8 cellular contexts compared by ENCODE assay signal in the genomic region with DNA sequence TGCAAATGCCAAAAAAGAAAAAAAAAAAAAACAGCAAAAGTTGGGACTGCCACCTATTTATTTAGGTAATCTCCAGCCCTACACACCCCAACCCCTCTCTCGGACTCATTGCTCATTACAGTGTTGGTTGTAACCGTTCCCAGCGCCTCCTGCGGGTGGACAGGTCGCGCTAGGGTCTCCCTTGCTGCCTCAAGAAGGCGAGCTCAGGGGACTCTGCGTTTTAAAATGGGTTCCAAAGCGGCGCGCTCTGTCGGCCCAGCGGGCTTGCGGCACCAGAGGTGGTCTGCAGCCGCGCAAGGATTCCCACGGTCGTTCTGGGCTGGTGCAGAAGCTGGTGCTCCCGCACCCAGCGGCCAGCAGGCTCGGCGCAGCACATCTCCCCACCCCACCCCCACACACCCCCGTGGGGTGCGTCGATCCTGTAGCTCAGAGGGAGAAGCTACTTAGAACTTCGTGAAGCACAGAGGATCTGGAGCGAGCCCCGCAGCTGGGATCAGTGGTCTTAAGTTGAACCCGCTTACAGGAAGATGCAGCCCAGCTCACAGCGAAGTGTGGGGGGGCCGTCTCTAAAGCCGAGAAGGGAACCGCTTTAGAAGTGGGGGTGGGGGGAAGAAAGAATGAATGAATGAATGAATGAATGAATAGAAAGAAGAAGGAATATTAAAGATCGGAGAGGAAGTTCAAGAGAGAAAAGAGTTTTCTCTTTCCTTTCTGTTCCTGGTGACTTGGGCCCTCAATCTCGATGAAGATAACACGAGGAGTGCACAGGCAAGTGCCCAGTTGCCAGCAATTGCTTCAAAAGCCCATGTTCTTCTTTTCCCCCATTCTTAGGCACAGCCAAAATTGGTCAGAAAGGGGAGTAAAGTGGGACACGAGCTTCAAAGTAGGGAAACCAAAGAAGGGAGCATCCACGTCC. TPM values are rescaled to one million over a fixed set of nuclear protein-coding genes. Genes with fewer than 3 reads are reported as not detected.
DNase-seq lines count a peak whose midpoint lies in the region; TF ChIP-seq lines count a peak whose summit lies in the region.

No MANE protein-coding gene starts in this region.

- H3K4me3 ChIP-seq in epithelial cell of esophagus (ENCODE audit: low read length) (peak overlapping the region; percentile 84), retinal pigment epithelial cell (ENCODE audit: low read length) (no peak overlapping the region)

- TF ChIP-seq CTCF in epithelial cell of esophagus (IDR thresholded peaks at IDR 0.05; ENCODE audit: insufficient read depth, low read depth, low read length, missing control alignments) (peak; percentile 46), retinal pigment epithelial cell (conservative IDR thresholded peaks at IDR 0.05; ENCODE audit: low read depth, low read length) (peak; percentile 27)

- DNase-seq in NCI-H345 (lab: John Stamatoyannopoulos, UW) (peak; percentile 32), NCI-H345 treated with DMSO at 0.1 percent for 48 hours (lab: John Stamatoyannopoulos, UW; ENCODE audit: unreplicated experiment) (no peak), NCI-H69 (lab: John Stamatoyannopoulos, UW) (peak; percentile 89), epithelial cell of esophagus (ENCODE audit: low read depth) (peak; percentile 76), retinal pigment epithelial cell (ENCODE audit: low read depth) (no peak), occipital lobe (lab: John Stamatoyannopoulos, UW) (no peak), NCI-H1694 treated with DMSO at 0.1 percent for 48 hours (lab: John Stamatoyannopoulos, UW) (no peak)
- no peak for DNase-seq in stimulated activated CD8-positive, alpha-beta memory T cell treated with anti-CD3 and anti-CD28 coated beads, Interleukin-4, amount 100 ng/mL, for 48 hours

RNA-seq across cellular contexts. Expression of a gene that starts 0.8 kb away (rescaled TPM):
- not detected for total RNA-seq in occipital lobe

Comparison
In these comparisons a context has a peak if more than half of its experiments do, and no peak if none do; other contexts are left out.
1. DNase-seq: peak in NCI-H345 (single experiment), NCI-H69 (single experiment) and epithelial cell of esophagus (single experiment); none in NCI-H345 treated with DMSO at 0.1 percent for 48 hours (single experiment), retinal pigment epithelial cell (single experiment), stimulated activated CD8-positive, alpha-beta memory T cell treated with anti-CD3 and anti-CD28 coated beads, Interleukin-4, amount 100 ng/mL, for 48 hours (single experiment), occipital lobe (single experiment) and NCI-H1694 treated with DMSO at 0.1 percent for 48 hours (single experiment).